Comparison of ENCODE assay signal across 14 cellular contexts in genomic region chr7:55140981-55141278, GRCh38.
DNase-seq lines count a peak whose midpoint lies in the region; ATAC-seq and TF ChIP-seq lines count a peak whose summit lies in the region.
"Had no signal": no experiment of that assay in that cellular context is flagged by ENCODE, and none has a peak within 500 bp of the region (broad histone marks: within the 10 kb centered on the region; RNA-seq: fewer than 3 reads in every experiment).

No MANE protein-coding gene starts in this region.

- TF ChIP-seq EP300 in upper lobe of left lung (IDR thresholded peaks at IDR 0.05): no peak

- H3K4me3 ChIP-seq in right atrium auricular region (no peak overlapping the region), upper lobe of left lung (no peak overlapping the region)
- H3K4me3 ChIP-seq: lung, SK-N-MC, tibial artery had no signal

- TF ChIP-seq POLR2A in upper lobe of left lung (IDR thresholded peaks at IDR 0.05): no peak

- DNase-seq in left ventricle myocardium superior (no peak), right atrium auricular region (ENCODE audit: low spot score) (no peak), NOMO-1 treated with DMSO at 0.1 percent for 48 hours (lab: John Stamatoyannopoulos, UW; ENCODE audit: unreplicated experiment) (peak; percentile 22), upper lobe of left lung (no peak), SK-N-DZ (ENCODE audit: low spot score) (no peak), HCEC 1CT (no peak)
- DNase-seq: activated CD4-positive, alpha-beta T cell treated with anti-CD3 and anti-CD28 coated beads, Interleukin-2, amount 10 ng/mL, durations not matched to agents 24 days and 14 days; activated naive CD4-positive, alpha-beta T cell treated with Interleukin-2 at 50 U/mL for 16 hours; NCI-H446; tibial artery had no signal

- no peaks in the 10 kb centered on the region for H3K9me3 ChIP-seq in right atrium auricular region
- H3K9me3 ChIP-seq in upper lobe of left lung: no peaks in the 10 kb centered on the region
- H3K9me3 ChIP-seq: tibial artery had no signal

- peaks cover 38% of the 10 kb centered on the region for H3K36me3 ChIP-seq in right atrium auricular region
- peaks cover 0 to 35% (median 13%) of the 10 kb centered on the region in 4 donors for H3K36me3 ChIP-seq in upper lobe of left lung

- H3K27me3 ChIP-seq in right atrium auricular region (no peaks in the 10 kb centered on the region), upper lobe of left lung (no peaks in the 10 kb centered on the region)
- H3K27me3 ChIP-seq: tibial artery had no signal

- intact Hi-C loops in left ventricle myocardium superior (cut with micrococcal nuclease): loop anchor here (10.0 kb wide), 1 partner anchor 66 kb away; no protein-coding TSS in a partner anchor

- no peak for TF ChIP-seq CTCF in right atrium auricular region (IDR thresholded peaks at IDR 0.05)
- no peak for TF ChIP-seq CTCF in upper lobe of left lung (IDR thresholded peaks at IDR 0.05)

- ATAC-seq in left ventricle myocardium superior (peak; percentile 45), HG02798 (IDR thresholded peaks at IDR 0.05; ENCODE audit: poor library complexity, unreplicated experiment) (peak; percentile 17), upper lobe of left lung (ENCODE audit: low FRiP score in 2 of 2) (no peak), HG02938 (IDR thresholded peaks at IDR 0.05; ENCODE audit: unreplicated experiment) (no peak)

- H3K27ac ChIP-seq in right atrium auricular region (peak overlapping the region in 1 of 2 donors; percentile 59), upper lobe of left lung (no peak overlapping the region)
- H3K27ac ChIP-seq: SK-N-MC, tibial artery had no signal

- H3K4me1 ChIP-seq in right atrium auricular region: peaks cover 0 to 14% of the 10 kb centered on the region in 2 donors
- peaks cover 0 to 13% (median 10%) of the 10 kb centered on the region in 4 donors for H3K4me1 ChIP-seq in upper lobe of left lung

Comparison
In these comparisons a context has a peak if more than half of its experiments do, and no peak if none do; other contexts are left out.
1. ATAC-seq: peak in left ventricle myocardium superior (single experiment) and HG02798 (single experiment); none in upper lobe of left lung (0 of 2) and HG02938 (single experiment).